Comparison of ENCODE assay signal across 8 cellular contexts in the genomic region with DNA sequence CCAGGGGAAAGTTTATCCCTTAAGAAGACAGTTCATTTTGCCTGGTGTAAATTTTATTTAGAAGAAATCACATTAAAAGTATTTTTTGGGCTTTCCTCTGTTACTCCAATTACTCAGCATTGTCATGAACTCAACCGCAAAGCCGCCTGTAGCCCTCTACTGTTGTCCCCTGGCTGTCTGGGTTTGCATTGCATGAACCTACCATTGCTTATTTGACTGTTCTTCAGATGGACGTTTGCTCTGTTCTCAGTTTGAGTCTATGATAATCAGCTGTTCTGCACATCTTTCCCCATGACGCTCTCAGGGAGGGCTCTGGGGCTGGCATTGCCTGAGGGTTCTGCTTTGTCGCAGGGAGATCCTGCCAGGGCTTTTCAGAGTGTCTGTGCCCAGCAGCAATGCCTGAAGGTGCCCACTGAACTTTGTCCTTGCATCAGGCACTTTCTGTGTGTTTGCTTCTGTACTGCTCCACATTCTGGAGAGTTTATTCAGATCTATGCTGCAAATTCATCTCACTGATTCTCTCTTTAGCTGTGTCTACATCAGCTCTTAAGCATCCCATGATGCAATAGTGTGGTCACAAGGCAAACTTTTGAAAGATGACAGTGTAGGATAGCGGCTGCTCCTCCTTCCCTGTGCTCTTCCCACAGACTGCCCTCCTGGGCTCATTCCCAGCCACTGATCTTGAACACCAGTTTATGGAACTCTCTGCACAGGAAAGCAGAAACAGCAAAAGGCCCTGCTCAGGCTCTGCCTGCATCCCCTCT.
A peak's percentile ranks its signal among the peaks of the same experiment; 100 is the strongest.
DNase-seq lines count a peak whose midpoint lies in the region; ATAC-seq and TF ChIP-seq lines count a peak whose summit lies in the region.
"Not testable (repeated sequence)": the region's sequence is repeated elsewhere in the genome, so short reads cannot be mapped to it uniquely, and the experiment has no call there.

No MANE protein-coding gene starts in this region.

- in situ Hi-C loops in GM13976 (cut with MboI; ENCODE audit: low sequenced_read_pairs, unreplicated experiment): not testable (repeated sequence)

- not testable (repeated sequence) for TF ChIP-seq POLR2A in NB4 (IDR thresholded peaks at IDR 0.05; ENCODE audit: extremely low read depth, insufficient read length)

- not testable (repeated sequence) for H3K27me3 Mint-ChIP-seq in activated B cell treated with CpG ODN at 0.5 μM for 24 hours, memory B cell
- H3K27me3 Mint-ChIP-seq in activated T-cell treated with anti-CD3 and anti-CD28 coated beads, Interleukin-2, amount 50 U/mL, for 72 hours (ENCODE audit: low read depth): peaks cover 30% of the 10 kb centered on the region

- H3K4me3 Mint-ChIP-seq in activated B cell treated with CpG ODN at 0.5 μM for 24 hours (peak overlapping the region; percentile 65), memory B cell (peak overlapping the region; percentile 67)
- H3K4me3 Mint-ChIP-seq in activated T-cell treated with anti-CD3 and anti-CD28 coated beads, Interleukin-2, amount 50 U/mL, for 72 hours: not testable (repeated sequence)

- peaks cover 22% of the 10 kb centered on the region for H3K4me1 Mint-ChIP-seq in activated B cell treated with CpG ODN at 0.5 μM for 24 hours
- H3K4me1 Mint-ChIP-seq in activated T-cell treated with anti-CD3 and anti-CD28 coated beads, Interleukin-2, amount 50 U/mL, for 72 hours (ENCODE audit: low read depth): peaks cover 11% of the 10 kb centered on the region
- H3K4me1 Mint-ChIP-seq in memory B cell: not testable (repeated sequence)

- H3K4me3 ChIP-seq in NB4 (ENCODE audit: low read depth, low read length): not testable (repeated sequence)

- CTCF ChIA-PET in activated B cell treated with CpG ODN at 0.5 μM for 24 hours (lab: Charles Lee): not testable (repeated sequence)

- DNase-seq in A172 (ENCODE audit: low spot score) (peak; percentile 2), GM13976 (ENCODE audit: low spot score) (peak; percentile 46), NB4 (ENCODE audit: low read depth) (peak; percentile 78), cardiac septum (ENCODE audit: low spot score) (peak; percentile 47)
- DNase-seq in activated B cell treated with CpG ODN at 0.5 μM for 24 hours; memory B cell (ENCODE audit: low spot score in 2 of 2); stimulated activated naive CD8-positive, alpha-beta T cell treated with anti-CD3 and anti-CD28 coated beads, Interleukin-15, Interleukin-2, amounts not matched to agents 100 U/mL and 50 U/mL, for 24 hours: not testable (repeated sequence)
- peak; percentile 7 to 21 for DNase-seq in activated T-cell treated with anti-CD3 and anti-CD28 coated beads, Interleukin-2, amount 50 U/mL, for 72 hours

- POLR2A ChIA-PET in activated B cell treated with CpG ODN at 0.5 μM for 24 hours (lab: Charles Lee): interaction anchor here (1.1 to 7.2 kb wide), 2 partner anchors 34 to 39 kb away, joined by 3 to 63 read pairs; no protein-coding TSS in a partner anchor

- H3K27ac Mint-ChIP-seq in activated B cell treated with CpG ODN at 0.5 μM for 24 hours: peak overlapping the region; percentile 59
- not testable (repeated sequence) for H3K27ac Mint-ChIP-seq in activated T-cell treated with anti-CD3 and anti-CD28 coated beads, Interleukin-2, amount 50 U/mL, for 72 hours; memory B cell

- ATAC-seq in activated B cell treated with CpG ODN at 0.5 μM for 24 hours (ENCODE audit: low read depth) (peak; percentile 62), memory B cell (ENCODE audit: low read depth) (peak; percentile 35)
- ATAC-seq in activated T-cell treated with anti-CD3 and anti-CD28 coated beads, Interleukin-2, amount 50 U/mL, for 72 hours (replicated peaks in 1 of 2): peak; percentile 73 to 77
- ATAC-seq in stimulated activated naive CD8-positive, alpha-beta T cell treated with anti-CD3 and anti-CD28 coated beads, Interleukin-15, Interleukin-2, amounts not matched to agents 100 U/mL and 50 U/mL, for 24 hours: peak; percentile 24

- not testable (repeated sequence) for TF ChIP-seq CTCF in GM13976 (IDR thresholded peaks at IDR 0.05; ENCODE audit: borderline replicate concordance, control extremely low read depth, extremely low read depth, insufficient read depth, missing control alignments); NB4 (IDR thresholded peaks at IDR 0.05; ENCODE audit: low read depth, low read length); activated B cell treated with CpG ODN at 0.5 μM for 24 hours (IDR thresholded peaks at IDR 0.05)

- not testable (repeated sequence) for H3K36me3 Mint-ChIP-seq in activated B cell treated with CpG ODN at 0.5 μM for 24 hours (ENCODE audit: low read depth); activated T-cell treated with anti-CD3 and anti-CD28 coated beads, Interleukin-2, amount 50 U/mL, for 72 hours (ENCODE audit: insufficient read depth in 2 of 2); memory B cell

- intact Hi-C loops in activated B cell treated with CpG ODN at 0.5 μM for 24 hours (cut with micrococcal nuclease); cardiac septum (cut with DNase I): not testable (repeated sequence)

- H3K9me3 Mint-ChIP-seq in activated B cell treated with CpG ODN at 0.5 μM for 24 hours; activated T-cell treated with anti-CD3 and anti-CD28 coated beads, Interleukin-2, amount 50 U/mL, for 72 hours; memory B cell: not testable (repeated sequence)

Comparison
In these comparisons a context has a peak if more than half of its experiments do, and no peak if none do; other contexts are left out.
1. ATAC-seq: peak in every context shown above with its lines; median percentile 75 in activated T-cell treated with anti-CD3 and anti-CD28 coated beads, Interleukin-2, amount 50 U/mL, for 72 hours; 62 in activated B cell treated with CpG ODN at 0.5 μM for 24 hours; 35 in memory B cell; 24 in stimulated activated naive CD8-positive, alpha-beta T cell treated with anti-CD3 and anti-CD28 coated beads, Interleukin-15, Interleukin-2, amounts not matched to agents 100 U/mL and 50 U/mL, for 24 hours.